In genomic region chr12:129245769-129246168, GRCh38 we compare ENCODE assay signal across 7 cellular contexts.
"Had no signal": no experiment of that assay in that cellular context is flagged by ENCODE, and none has a peak within 500 bp of the region (broad histone marks: within the 10 kb centered on the region; RNA-seq: fewer than 3 reads in every experiment).

No MANE protein-coding gene starts in this region.

- DNase-seq: GDM1, GF-D8 had no signal

- FAIRE-seq: G401.6, GM12891, GM12892, GM18507, GM19239 had no signal
